ENCODE assay signal across 19 cellular contexts in the genomic region with DNA sequence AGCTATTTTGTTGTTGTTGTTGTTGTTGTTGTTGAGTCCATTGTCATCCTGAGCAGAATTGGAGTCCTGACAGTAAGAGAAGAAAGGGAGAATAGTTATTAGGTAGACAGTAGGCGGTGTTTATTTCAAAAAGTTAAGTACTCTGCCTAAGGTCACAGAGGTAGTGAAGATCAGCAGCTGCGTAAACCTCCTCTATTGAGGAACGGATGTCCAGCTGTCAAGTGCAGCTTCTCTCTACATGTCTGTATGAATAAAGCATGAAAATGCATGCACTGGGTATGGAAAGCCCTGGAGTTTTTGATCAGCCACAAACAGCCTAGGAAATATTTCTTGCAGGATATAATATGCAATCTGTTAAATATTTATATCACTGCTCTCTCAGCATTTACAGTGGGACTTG.
"Had no signal": no experiment of that assay in that cellular context is flagged by ENCODE, and none has a peak within 500 bp of the region (broad histone marks: within the 10 kb centered on the region; RNA-seq: fewer than 3 reads in every experiment).

No MANE protein-coding gene starts in this region.

- DNase-seq: activated CD4-positive, alpha-beta T cell treated with anti-CD3 and anti-CD28 coated beads for 36 hours; activated CD4-positive, CD25-positive, alpha-beta regulatory T cell; activated CD8-positive, alpha-beta memory T cell treated with anti-CD3 and anti-CD28 coated beads, Interleukin-2, amount 10 ng/mL, durations not matched to agents 7 days and 5 days; activated CD8-positive, alpha-beta T cell treated with anti-CD3 and anti-CD28 coated beads, Interleukin-2, amount 10 ng/mL, durations not matched to agents 7 days and 5 days; activated naive CD4-positive, alpha-beta T cell; activated T-cell treated with anti-CD3 and anti-CD28 coated beads, Interleukin-2, amount 50 U/mL, for 48 hours; central memory CD4-positive, alpha-beta T cell; endodermal cell; foreskin keratinocyte; heart left ventricle; naive B cell; pancreas; sigmoid colon; stimulated activated CD4-positive, alpha-beta T cell treated with anti-CD3 and anti-CD28 coated beads, Interleukin-1b, Interleukin-23, amount 100 ng/mL, for 48 hours; stimulated activated CD4-positive, alpha-beta T cell treated with anti-CD3 and anti-CD28 coated beads, Interleukin-4, amount 100 ng/mL, for 4 hours; stimulated activated CD8-positive, alpha-beta memory T cell treated with anti-CD3 and anti-CD28 coated beads, Interleukin-4, amount 100 ng/mL, for 48 hours; stimulated activated naive CD8-positive, alpha-beta T cell treated with anti-CD3 and anti-CD28 coated beads, Interleukin-15, amount 100 ng/mL, for 72 hours; substantia nigra; uterus had no signal
